ENCODE assay signal across 13 cellular contexts in the genomic region with DNA sequence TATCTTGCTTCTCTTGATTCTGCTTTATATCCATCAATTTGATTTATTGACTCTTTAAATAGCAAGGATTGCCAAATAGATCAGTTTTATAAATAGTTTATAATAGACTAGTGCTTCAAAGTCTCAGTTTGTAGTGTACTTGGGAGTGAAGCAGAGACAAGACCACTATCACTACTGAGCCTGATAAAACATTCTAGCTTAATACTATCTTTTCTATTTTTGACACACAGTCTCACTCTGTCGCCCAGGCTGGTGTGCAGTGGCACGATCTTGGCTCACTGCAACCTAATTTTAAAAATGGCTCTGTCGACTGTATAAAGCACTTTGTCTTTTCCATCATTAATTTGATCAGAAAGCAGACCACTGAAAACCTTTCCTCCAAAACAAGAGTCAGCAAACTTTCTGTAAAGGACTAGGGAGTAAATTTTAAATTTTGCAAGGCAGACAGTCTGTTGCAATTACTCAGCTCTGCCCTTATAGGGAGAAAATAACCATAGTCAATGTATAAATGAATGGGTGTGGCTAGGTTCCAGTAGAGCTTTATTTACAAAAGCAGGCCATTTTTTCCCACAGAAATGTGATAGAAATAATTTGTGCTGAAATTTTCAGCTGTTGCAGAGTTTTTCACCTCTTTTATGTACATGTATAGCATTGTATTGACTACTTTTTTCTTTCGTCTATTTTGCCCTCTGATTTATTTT. TPM values are rescaled to one million over a fixed set of nuclear protein-coding genes. Genes with fewer than 3 reads are reported as not detected.
DNase-seq lines count a peak whose midpoint lies in the region; ATAC-seq and TF ChIP-seq lines count a peak whose summit lies in the region.
"Had no signal": no experiment of that assay in that cellular context is flagged by ENCODE, and none has a peak within 500 bp of the region (broad histone marks: within the 10 kb centered on the region; RNA-seq: fewer than 3 reads in every experiment).

No MANE protein-coding gene starts in this region.

- DNase-seq in activated CD4-positive, alpha-beta T cell treated with anti-CD3 and anti-CD28 coated beads for 36 hours: no peak
- DNase-seq in activated CD4-positive, alpha-beta T cell treated with anti-CD3 and anti-CD28 coated beads for 48 hours: no peak
- peak; percentile 42 for DNase-seq in NOMO-1 treated with DMSO at 0.1 percent for 48 hours (lab: John Stamatoyannopoulos, UW; ENCODE audit: unreplicated experiment)
- DNase-seq in osteoblast (ENCODE audit: insufficient read length, low spot score, missing footprints): no peak
- DNase-seq in glutamatergic neuron: no peak
- DNase-seq: ACHN, NCI-H187, RPMI8226 had no signal

- H3K4me3 ChIP-seq in osteoblast (ENCODE audit: insufficient read depth, low read length): no peak overlapping the region
- H3K4me3 ChIP-seq: lung, skin epidermis had no signal

- peak overlapping the region; percentile 56 for H3K27ac Mint-ChIP-seq in activated CD4-positive, alpha-beta T cell treated with anti-CD3 and anti-CD28 coated beads for 36 hours
- peak overlapping the region; percentile 79 for H3K27ac Mint-ChIP-seq in dendritic cell treated with granulocyte-macrophage colony-stimulating factor and Interleukin-4, amounts not matched to agents 40 ng/mL and 50 ng/mL, for 4 days
- H3K27ac Mint-ChIP-seq in glutamatergic neuron (ENCODE audit: unreplicated experiment): no peak overlapping the region

- H3K4me3 Mint-ChIP-seq in activated CD4-positive, alpha-beta T cell treated with anti-CD3 and anti-CD28 coated beads for 36 hours: no peak overlapping the region
- H3K4me3 Mint-ChIP-seq in dendritic cell treated with granulocyte-macrophage colony-stimulating factor and Interleukin-4, amounts not matched to agents 40 ng/mL and 50 ng/mL, for 4 days: peak overlapping the region; percentile 9
- no peak overlapping the region for H3K4me3 Mint-ChIP-seq in glutamatergic neuron (ENCODE audit: unreplicated experiment)

- CTCF ChIA-PET in activated CD4-positive, alpha-beta T cell treated with anti-CD3 and anti-CD28 coated beads for 36 hours (lab: Charles Lee): interaction anchor here (0.6 to 1.7 kb wide), 8 partner anchors 9 to 353 kb away, joined by 3 to 6 read pairs (median 4); partner anchors contain the start of gene GTF3C6

- POLR2A ChIA-PET in activated CD4-positive, alpha-beta T cell treated with anti-CD3 and anti-CD28 coated beads for 36 hours (lab: Charles Lee): interaction anchor here (0.6 to 1.2 kb wide), 8 partner anchors 8 to 1422 kb away, joined by 3 to 13 read pairs (median 4); no protein-coding TSS in a partner anchor

- no peaks in the 10 kb centered on the region for H3K27me3 Mint-ChIP-seq in activated CD4-positive, alpha-beta T cell treated with anti-CD3 and anti-CD28 coated beads for 36 hours
- H3K27me3 Mint-ChIP-seq in dendritic cell treated with granulocyte-macrophage colony-stimulating factor and Interleukin-4, amounts not matched to agents 40 ng/mL and 50 ng/mL, for 4 days: no peaks in the 10 kb centered on the region
- no peaks in the 10 kb centered on the region for H3K27me3 Mint-ChIP-seq in glutamatergic neuron (ENCODE audit: unreplicated experiment)

- no peak overlapping the region for H2AFZ ChIP-seq in osteoblast (ENCODE audit: low read length)

- ATAC-seq in activated CD4-positive, alpha-beta T cell treated with anti-CD3 and anti-CD28 coated beads for 36 hours: no peak
- ATAC-seq in GM19035 (IDR thresholded peaks at IDR 0.05; ENCODE audit: unreplicated experiment) (no peak), HG02759 (IDR thresholded peaks at IDR 0.05; ENCODE audit: unreplicated experiment) (no peak)

- H3K4me2 ChIP-seq in osteoblast (ENCODE audit: insufficient read depth, low read length): no peak overlapping the region

- no peaks in the 10 kb centered on the region for H3K27me3 ChIP-seq in osteoblast (ENCODE audit: insufficient read depth, low read length)

- no peaks in the 10 kb centered on the region for H3K9me3 ChIP-seq in osteoblast (ENCODE audit: low read depth, low read length)

- no peaks in the 10 kb centered on the region for H3K36me3 ChIP-seq in osteoblast (ENCODE audit: insufficient read depth, low read length)

- no peaks in the 10 kb centered on the region for H3K9me3 Mint-ChIP-seq in activated CD4-positive, alpha-beta T cell treated with anti-CD3 and anti-CD28 coated beads for 36 hours (ENCODE audit: low read depth)
- H3K9me3 Mint-ChIP-seq in dendritic cell treated with granulocyte-macrophage colony-stimulating factor and Interleukin-4, amounts not matched to agents 40 ng/mL and 50 ng/mL, for 4 days: no peaks in the 10 kb centered on the region
- H3K9me3 Mint-ChIP-seq in glutamatergic neuron (ENCODE audit: unreplicated experiment): no peaks in the 10 kb centered on the region

- H3K4me1 ChIP-seq in osteoblast (ENCODE audit: insufficient read depth, low read length): peaks cover 39% of the 10 kb centered on the region

- H3K36me3 Mint-ChIP-seq in activated CD4-positive, alpha-beta T cell treated with anti-CD3 and anti-CD28 coated beads for 36 hours (ENCODE audit: low read depth): peaks cover 45% of the 10 kb centered on the region
- peaks cover 14% of the 10 kb centered on the region for H3K36me3 Mint-ChIP-seq in dendritic cell treated with granulocyte-macrophage colony-stimulating factor and Interleukin-4, amounts not matched to agents 40 ng/mL and 50 ng/mL, for 4 days (ENCODE audit: low read depth)
- no peaks in the 10 kb centered on the region for H3K36me3 Mint-ChIP-seq in glutamatergic neuron (ENCODE audit: unreplicated experiment)

- peaks cover 89% of the 10 kb centered on the region for H3K4me1 Mint-ChIP-seq in activated CD4-positive, alpha-beta T cell treated with anti-CD3 and anti-CD28 coated beads for 36 hours
- peaks cover 86% of the 10 kb centered on the region for H3K4me1 Mint-ChIP-seq in dendritic cell treated with granulocyte-macrophage colony-stimulating factor and Interleukin-4, amounts not matched to agents 40 ng/mL and 50 ng/mL, for 4 days (ENCODE audit: low read depth)
- peaks cover 14% of the 10 kb centered on the region for H3K4me1 Mint-ChIP-seq in glutamatergic neuron (ENCODE audit: low read depth, unreplicated experiment)

- intact Hi-C loops in activated CD4-positive, alpha-beta T cell treated with anti-CD3 and anti-CD28 coated beads for 36 hours (cut with DNase I, micrococcal nuclease): no loop called here
- intact Hi-C loops in dendritic cell treated with granulocyte-macrophage colony-stimulating factor and Interleukin-4, amounts not matched to agents 40 ng/mL and 50 ng/mL, for 4 days (cut with micrococcal nuclease): loop anchor here (5.0 kb wide), 1 partner anchor 200 kb away; no protein-coding TSS in a partner anchor

- TF ChIP-seq CTCF in osteoblast (IDR thresholded peaks at IDR 0.05; ENCODE audit: extremely low read depth, low read depth, low read length) (no peak), glutamatergic neuron (IDR thresholded peaks at IDR 0.05; ENCODE audit: partially characterized antibody, unreplicated experiment) (no peak)

- H4K20me1 ChIP-seq in osteoblast (ENCODE audit: insufficient read depth, low read length): peaks cover 72% of the 10 kb centered on the region

- peaks cover 100% of the 10 kb centered on the region for H3K79me2 ChIP-seq in osteoblast (ENCODE audit: insufficient read depth, low read length)

- H3K27ac ChIP-seq in osteoblast (ENCODE audit: low read depth, low read length): peak overlapping the region; percentile 17

RNA-seq across cellular contexts. Expression of gene AMD1, which starts 7.5 kb away (rescaled TPM):
- total RNA-seq in activated CD4-positive, alpha-beta T cell treated with anti-CD3 and anti-CD28 coated beads for 36 hours: 100 to 1,000 TPM in 1 of 2 experiments, 10 to 100 TPM in 1; 90.5 to 127 TPM
- total RNA-seq in osteoblast (62.8 and 63.0 TPM in 2 replicates), glutamatergic neuron (ENCODE audit: unreplicated experiment) (26.1 TPM)
